8 cellular contexts compared by ENCODE assay signal in genomic region chr19:14556662-14557188, GRCh38. TPM values are rescaled to one million over a fixed set of nuclear protein-coding genes. Genes with fewer than 3 reads are reported as not detected.
DNase-seq lines count a peak whose midpoint lies in the region; ATAC-seq and TF ChIP-seq lines count a peak whose summit lies in the region.

No MANE protein-coding gene starts in this region.

- peaks cover 17% of the 10 kb centered on the region for H3K4me1 Mint-ChIP-seq in CD14-positive monocyte
- peaks cover 44% of the 10 kb centered on the region for H3K4me1 Mint-ChIP-seq in activated CD8-positive, alpha-beta T cell treated with anti-CD3 and anti-CD28 coated beads for 36 hours (ENCODE audit: low read depth)

- POLR2A ChIA-PET in activated CD8-positive, alpha-beta T cell treated with anti-CD3 and anti-CD28 coated beads for 36 hours (lab: Charles Lee), result interaction anchor here (0.7 kb wide), 1 partner anchor 811 kb away, joined by 4 read pairs; no protein-coding TSS in a partner anchor

- CTCF ChIA-PET in activated CD8-positive, alpha-beta T cell treated with anti-CD3 and anti-CD28 coated beads for 36 hours (lab: Charles Lee), result interaction anchor here (0.6 to 3.3 kb wide), 37 partner anchors 9 to 312 kb away, joined by 3 to 28 read pairs (median 4); partner anchors contain the start of genes DNAJB1, NDUFB7 and ZNF333

- intact Hi-C loops in CD14-positive monocyte (cut with micrococcal nuclease), result loop anchor here in 1 of 2 donors (10.0 kb wide), 1 partner anchor 338 kb away; no protein-coding TSS in a partner anchor
- intact Hi-C loops in activated CD8-positive, alpha-beta T cell treated with anti-CD3 and anti-CD28 coated beads for 36 hours (cut with micrococcal nuclease), result no loop called here

- peak overlapping the region; percentile 58 to 72 for H3K4me3 Mint-ChIP-seq in CD14-positive monocyte
- H3K4me3 Mint-ChIP-seq in activated CD8-positive, alpha-beta T cell treated with anti-CD3 and anti-CD28 coated beads for 36 hours, result no peak overlapping the region

- H3K9me3 Mint-ChIP-seq in CD14-positive monocyte, result no peaks in the 10 kb centered on the region
- no peaks in the 10 kb centered on the region for H3K9me3 Mint-ChIP-seq in activated CD8-positive, alpha-beta T cell treated with anti-CD3 and anti-CD28 coated beads for 36 hours

- peak overlapping the region in 1 of 7 donors; percentile 10 for H3K27ac Mint-ChIP-seq in CD14-positive monocyte
- no peak overlapping the region for H3K27ac Mint-ChIP-seq in activated CD8-positive, alpha-beta T cell treated with anti-CD3 and anti-CD28 coated beads for 36 hours

- ATAC-seq in GM21825 (IDR thresholded peaks at IDR 0.05; ENCODE audit: unreplicated experiment) (peak; percentile 56), GM18505 (IDR thresholded peaks at IDR 0.05; ENCODE audit: unreplicated experiment) (no peak)
- peak; percentile 92 for ATAC-seq in activated CD8-positive, alpha-beta T cell treated with anti-CD3 and anti-CD28 coated beads for 36 hours

- peak; percentile 93 for TF ChIP-seq CTCF in CD14-positive monocyte (IDR thresholded peaks at IDR 0.05)
- TF ChIP-seq CTCF in activated CD8-positive, alpha-beta T cell treated with anti-CD3 and anti-CD28 coated beads for 36 hours (IDR thresholded peaks at IDR 0.05), result peak; percentile 97

- TF ChIP-seq POLR2A in GM18505 (IDR thresholded peaks at IDR 0.05; ENCODE audit: borderline replicate concordance, extremely low read depth, insufficient read depth, insufficient read length), result no peak

- DNase-seq in CD14-positive monocyte (ENCODE audit: low spot score), result peak; percentile 80
- peak; percentile 21 for DNase-seq in NCI-H510A (lab: John Stamatoyannopoulos, UW)
- peak; percentile 79 for DNase-seq in activated CD8-positive, alpha-beta T cell treated with anti-CD3 and anti-CD28 coated beads for 36 hours
- DNase-seq in effector CD4-positive, alpha-beta T cell, result peak; percentile 67
- DNase-seq in lung microvascular endothelial cell (ENCODE audit: low read depth in 2 of 2), result peak; percentile 88 to 93
- DNase-seq in stimulated activated CD8-positive, alpha-beta memory T cell treated with anti-CD3 and anti-CD28 coated beads, Interleukin-12 subunit alpha, Interleukin-12 subunit beta, amount 100 ng/mL, for 1 hour (ENCODE audit: low read depth), result peak; percentile 51

- peaks cover 0 to 2% (median 0%) of the 10 kb centered on the region in 3 donors for H3K27me3 Mint-ChIP-seq in CD14-positive monocyte (ENCODE audit: low read depth in 3 of 3)
- no peaks in the 10 kb centered on the region for H3K27me3 Mint-ChIP-seq in activated CD8-positive, alpha-beta T cell treated with anti-CD3 and anti-CD28 coated beads for 36 hours

- H3K36me3 Mint-ChIP-seq in CD14-positive monocyte, result peaks cover 7 to 19% of the 10 kb centered on the region in 2 donors
- peaks cover 1% of the 10 kb centered on the region for H3K36me3 Mint-ChIP-seq in activated CD8-positive, alpha-beta T cell treated with anti-CD3 and anti-CD28 coated beads for 36 hours (ENCODE audit: low read depth)

RNA-seq across cellular contexts. Expression of gene NDUFB7, which starts 15.1 kb away (rescaled TPM):
- polyA plus RNA-seq in CD14-positive monocyte, result 100 to 1,000 TPM; 204 to 313 TPM
- 100 to 1,000 TPM; 123 to 135 TPM for total RNA-seq in activated CD8-positive, alpha-beta T cell treated with anti-CD3 and anti-CD28 coated beads for 36 hours
- total RNA-seq in lung microvascular endothelial cell, result 382 and 418 TPM in 2 replicates

RNA-seq across cellular contexts. Expression of gene CLEC17A, which starts 26.2 kb away (rescaled TPM):
- polyA plus RNA-seq in CD14-positive monocyte, result 1 to 10 TPM in 1 of 2 donors, under 1 TPM in 1; 0.62 to 3.4 TPM
- under 1 TPM; 0.60 to 0.83 TPM for total RNA-seq in activated CD8-positive, alpha-beta T cell treated with anti-CD3 and anti-CD28 coated beads for 36 hours
- total RNA-seq in lung microvascular endothelial cell, result not detected in 2 replicates

RNA-seq across cellular contexts. Expression of gene TECR, which starts 27.3 kb away (rescaled TPM):
- polyA plus RNA-seq in CD14-positive monocyte, result 10 to 100 TPM; 76.7 to 79.6 TPM
- 10 to 100 TPM; 93.5 to 98.5 TPM for total RNA-seq in activated CD8-positive, alpha-beta T cell treated with anti-CD3 and anti-CD28 coated beads for 36 hours
- total RNA-seq in lung microvascular endothelial cell, result 20.7 and 24.4 TPM in 2 replicates

RNA-seq across cellular contexts. Expression of gene DNAJB1, which starts 38.5 kb away (rescaled TPM):
- polyA plus RNA-seq in CD14-positive monocyte, result 10 to 100 TPM; 59.3 to 70.9 TPM
- total RNA-seq in activated CD8-positive, alpha-beta T cell treated with anti-CD3 and anti-CD28 coated beads for 36 hours, result 10 to 100 TPM; 52.0 to 59.6 TPM
- total RNA-seq in lung microvascular endothelial cell, result 20.7 and 28.4 TPM in 2 replicates

Comparison
In these comparisons a context has a peak if more than half of its experiments do, and no peak if none do; other contexts are left out.
1. DNase-seq: peak in every context shown above with its lines; median percentile 90 in lung microvascular endothelial cell; 80 in CD14-positive monocyte; 79 in activated CD8-positive, alpha-beta T cell treated with anti-CD3 and anti-CD28 coated beads for 36 hours; 67 in effector CD4-positive, alpha-beta T cell; 51 in stimulated activated CD8-positive, alpha-beta memory T cell treated with anti-CD3 and anti-CD28 coated beads, Interleukin-12 subunit alpha, Interleukin-12 subunit beta, amount 100 ng/mL, for 1 hour; 21 in NCI-H510A.